8 cellular contexts compared by ENCODE assay signal in the genomic region with DNA sequence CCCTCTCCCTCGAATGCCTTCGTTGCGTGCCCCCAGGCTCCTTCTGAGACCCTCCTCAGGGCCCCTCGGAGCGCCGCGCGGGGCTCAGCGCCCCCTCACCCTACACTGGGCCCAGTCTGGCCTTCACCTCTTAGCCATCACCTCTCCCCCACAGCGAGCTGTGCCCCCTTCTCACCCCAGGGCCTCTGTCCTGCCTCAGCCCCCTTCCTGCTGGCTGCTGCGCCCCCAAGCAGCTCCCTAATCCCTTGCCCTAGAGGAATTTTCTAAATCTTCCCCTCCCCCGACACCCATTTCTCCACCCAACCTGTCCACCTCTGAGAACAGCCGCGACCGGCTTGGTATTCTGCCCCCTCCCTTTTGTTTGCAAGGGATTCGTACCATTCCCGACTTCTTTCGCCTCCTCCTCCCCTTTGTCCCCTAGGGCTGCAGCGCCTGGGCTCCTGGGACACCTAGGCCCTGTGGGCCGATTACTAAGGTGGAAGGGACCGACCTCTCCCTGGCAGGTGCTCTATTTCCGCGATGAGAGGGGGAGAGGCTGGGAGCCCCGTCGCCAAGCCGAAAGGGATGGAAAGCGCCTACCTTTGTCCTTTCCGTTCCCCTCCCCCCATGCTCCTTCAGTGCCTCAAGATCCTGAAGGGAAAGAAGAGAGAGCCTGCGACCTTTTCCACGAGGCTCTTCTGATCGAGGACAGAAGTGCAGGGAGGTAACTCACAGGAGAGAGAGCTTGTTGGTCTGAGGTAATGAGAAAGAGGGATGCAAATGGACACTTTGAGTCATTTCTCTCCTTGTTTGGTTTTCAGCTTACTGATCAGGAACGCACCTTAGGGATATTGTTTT. TPM values are rescaled to one million over a fixed set of nuclear protein-coding genes. Genes with fewer than 3 reads are reported as not detected.
DNase-seq lines count a peak whose midpoint lies in the region; ATAC-seq and TF ChIP-seq lines count a peak whose summit lies in the region.

No MANE protein-coding gene starts in this region.

- H4K8ac ChIP-seq in mesenchymal stem cell (ENCODE audit: low read length), result peak overlapping the region; percentile 28

- H2BK5ac ChIP-seq in mesenchymal stem cell (ENCODE audit: low read depth, low read length, poor library complexity, severe bottlenecking), result no peak overlapping the region

- peaks cover 19% of the 10 kb centered on the region for H3K79me2 ChIP-seq in MM.1S (ENCODE audit: low read length)

- in situ Hi-C loops in brain microvascular endothelial cell (cut with HindIII; ENCODE audit: low pct_ligation_motif_present, low sequenced_read_pairs), result no loop called here

- DNase-seq in MM.1S (no peak), brain microvascular endothelial cell (no peak), mesenchymal stem cell (peak; percentile 26), NCI-H345 treated with DMSO at 0.1 percent for 48 hours (lab: John Stamatoyannopoulos, UW; ENCODE audit: unreplicated experiment) (no peak), ecto neural progenitor cell (ENCODE audit: low spot score) (no peak), RPMI8226 (no peak), UCSD-AML1 (lab: John Stamatoyannopoulos, UW; ENCODE audit: unreplicated experiment) (no peak)

- no peak overlapping the region for H2AK5ac ChIP-seq in mesenchymal stem cell (ENCODE audit: low read length, severe bottlenecking)

- TF ChIP-seq CTCF in MM.1S (IDR thresholded peaks at IDR 0.05; ENCODE audit: low read length), result no peak
- no peak for TF ChIP-seq CTCF in brain microvascular endothelial cell (IDR thresholded peaks at IDR 0.05; ENCODE audit: low read depth, low read length, missing control alignments)

- H2BK120ac ChIP-seq in mesenchymal stem cell (ENCODE audit: low read depth, low read length), result no peak overlapping the region

- H4K91ac ChIP-seq in mesenchymal stem cell (ENCODE audit: low read length), result peak overlapping the region; percentile 50

- no peaks in the 10 kb centered on the region for H4K20me1 ChIP-seq in MM.1S (ENCODE audit: insufficient read depth, low read length)

- H3K4ac ChIP-seq in mesenchymal stem cell (ENCODE audit: low read depth in 1 of 2, low read length in 2 of 2), result peak overlapping the region in 1 of 2 experiments; percentile 9

- H3K4me2 ChIP-seq in MM.1S (ENCODE audit: low read depth, low read length), result peak overlapping the region; percentile 82
- H3K4me2 ChIP-seq in mesenchymal stem cell (ENCODE audit: low read length, poor library complexity, severe bottlenecking), result peak overlapping the region; percentile 81

- H2BK15ac ChIP-seq in mesenchymal stem cell (ENCODE audit: low read depth, poor library complexity, severe bottlenecking), result no peak overlapping the region

- no peak overlapping the region for H2BK12ac ChIP-seq in mesenchymal stem cell (ENCODE audit: low read length in 2 of 2)

- H3K27me3 ChIP-seq in MM.1S (replicated peaks; ENCODE audit: insufficient read depth, low read length) (no peaks in the 10 kb centered on the region), brain microvascular endothelial cell (replicated peaks) (no peaks in the 10 kb centered on the region), mesenchymal stem cell (ENCODE audit: control insufficient read depth in 1 of 2, insufficient read depth in 1 of 2, low read length in 2 of 2) (peaks cover 0 to 17% of the 10 kb centered on the region in 2 experiments)

- H3K14ac ChIP-seq in mesenchymal stem cell (ENCODE audit: low read length in 2 of 2), result peak overlapping the region in 1 of 2 experiments; percentile 94

- H3K9ac ChIP-seq in MM.1S (ENCODE audit: low read length) (peak overlapping the region; percentile 76), mesenchymal stem cell (ENCODE audit: low read length) (peak overlapping the region; percentile 71)

- WGBS in mesenchymal stem cell, result 3% methylated on average over 19 of the region's 32 CpGs

- H2AFZ ChIP-seq in MM.1S (ENCODE audit: low read length), result peak overlapping the region; percentile 67
- no peak overlapping the region for H2AFZ ChIP-seq in mesenchymal stem cell (ENCODE audit: low read depth, low read length)

- H3K36me3 ChIP-seq in MM.1S (replicated peaks; ENCODE audit: insufficient read depth, low read length) (no peaks in the 10 kb centered on the region), brain microvascular endothelial cell (replicated peaks) (no peaks in the 10 kb centered on the region), mesenchymal stem cell (ENCODE audit: control insufficient read depth in 1 of 2, insufficient read depth in 2 of 2, low read depth in 1 of 2, low read length in 2 of 2) (no peaks in the 10 kb centered on the region)

- no peaks in the 10 kb centered on the region for H3K9me3 ChIP-seq in MM.1S (replicated peaks; ENCODE audit: insufficient read depth, low read length)
- H3K9me3 ChIP-seq in mesenchymal stem cell (ENCODE audit: control insufficient read depth, low read length), result no peaks in the 10 kb centered on the region

- H3K27ac ChIP-seq in MM.1S (ENCODE audit: low read length) (peak overlapping the region; percentile 73; the same call in 1 of the 2 replicates), brain microvascular endothelial cell (no peak overlapping the region), mesenchymal stem cell (ENCODE audit: low read length, poor library complexity, severe bottlenecking) (no peak overlapping the region)

- ATAC-seq in GM18858 (IDR thresholded peaks at IDR 0.05; ENCODE audit: unreplicated experiment), result peak; percentile 31

- no peaks in the 10 kb centered on the region for H3K9me2 ChIP-seq in MM.1S (replicated peaks; ENCODE audit: insufficient read depth, low read length)

- H3K79me1 ChIP-seq in mesenchymal stem cell (replicated peaks; ENCODE audit: low read length, poor library complexity, severe bottlenecking), result peaks cover 2% of the 10 kb centered on the region

- peak overlapping the region in 1 of 2 experiments; percentile 23 for H3K23ac ChIP-seq in mesenchymal stem cell (ENCODE audit: low read length in 2 of 2)

- peaks cover 24% of the 10 kb centered on the region for H3K4me1 ChIP-seq in MM.1S (ENCODE audit: low read length)
- peaks cover 5% of the 10 kb centered on the region for H3K4me1 ChIP-seq in mesenchymal stem cell (ENCODE audit: control insufficient read depth, insufficient read depth, low read depth, low read length)

- H3K4me3 ChIP-seq in MM.1S (ENCODE audit: low read length) (peak overlapping the region; percentile 74), brain microvascular endothelial cell (ENCODE audit: low read depth, low read length) (peak overlapping the region; percentile 59), mesenchymal stem cell (ENCODE audit: insufficient read depth in 1 of 2, low read depth in 1 of 2, low read length in 2 of 2) (peak overlapping the region; percentile 58 to 77)

- H3K18ac ChIP-seq in mesenchymal stem cell (ENCODE audit: low read depth in 1 of 2, low read length in 2 of 2), result peak overlapping the region; percentile 25 to 83

- H3F3A ChIP-seq in MM.1S (ENCODE audit: insufficient read depth, low read length), result peaks cover 15% of the 10 kb centered on the region; the same call in 1 of the 2 replicates

RNA-seq across cellular contexts. Expression of a gene that starts 10.9 kb away (rescaled TPM):
- 18.9 TPM for polyA plus RNA-seq in mesenchymal stem cell (2013, experiment 1 of 2)
- polyA plus RNA-seq in mesenchymal stem cell (2013, experiment 2 of 2), result 18.3 TPM

RNA-seq across cellular contexts. Expression of a gene that starts 32.5 kb away (rescaled TPM):
- polyA plus RNA-seq in mesenchymal stem cell (2013, experiment 1 of 2), result not detected
- polyA plus RNA-seq in mesenchymal stem cell (2013, experiment 2 of 2), result not detected
